ENCODE assay signal across 16 cellular contexts in genomic region chr14:25140423-25140822, GRCh38.
DNase-seq lines count a peak whose midpoint lies in the region; ATAC-seq and TF ChIP-seq lines count a peak whose summit lies in the region.
"Had no signal": no experiment of that assay in that cellular context is flagged by ENCODE, and none has a peak within 500 bp of the region (broad histone marks: within the 10 kb centered on the region; RNA-seq: fewer than 3 reads in every experiment).

No MANE protein-coding gene starts in this region.

- no peaks in the 10 kb centered on the region for H3K4me1 ChIP-seq in right atrium auricular region

- H3K9me3 ChIP-seq in right atrium auricular region, result no peaks in the 10 kb centered on the region

- intact Hi-C loops in left ventricle myocardium superior (cut with micrococcal nuclease), result loop anchor here (10.0 kb wide), 1 partner anchor 336 kb away; no protein-coding TSS in a partner anchor

- no peaks in the 10 kb centered on the region for H3K36me3 ChIP-seq in right atrium auricular region

- H3K27me3 ChIP-seq in right atrium auricular region, result no peaks in the 10 kb centered on the region

- DNase-seq in left ventricle myocardium superior (no peak), right atrium auricular region (ENCODE audit: low spot score) (no peak), myocyte (ENCODE audit: low read depth) (peak; percentile 66), superior temporal gyrus (ENCODE audit: extremely low spot score) (peak; percentile 45), coronary artery (ENCODE audit: low spot score) (no peak)
- no peak for DNase-seq in activated CD8-positive, alpha-beta memory T cell treated with anti-CD3 and anti-CD28 coated beads for 24 hours
- DNase-seq: C1 segment of cervical spinal cord; Calu3; CD4-positive, alpha-beta memory T cell; COR-L47; DMS79; EL; GDM1; H9 had no signal

- TF ChIP-seq CTCF in right atrium auricular region (IDR thresholded peaks at IDR 0.05) (no peak), coronary artery (IDR thresholded peaks at IDR 0.05) (no peak)

- peak; percentile 28 for ATAC-seq in left ventricle myocardium superior
- ATAC-seq: GM23338, HCT116 had no signal

- H3K27ac ChIP-seq in right atrium auricular region, result no peak overlapping the region
- H3K27ac ChIP-seq in coronary artery, result no peak overlapping the region

- H3K4me3 ChIP-seq in right atrium auricular region, result no peak overlapping the region
- H3K4me3 ChIP-seq in coronary artery, result no peak overlapping the region
- H3K4me3 ChIP-seq: GM23338 had no signal

Comparison
In these comparisons a context has a peak if more than half of its experiments do, and no peak if none do; other contexts are left out.
1. DNase-seq: peak in myocyte (single experiment) and superior temporal gyrus (single experiment); none in left ventricle myocardium superior (single experiment), right atrium auricular region (single experiment), activated CD8-positive, alpha-beta memory T cell treated with anti-CD3 and anti-CD28 coated beads for 24 hours (single experiment) and coronary artery (single experiment).